ENCODE assay signal across 8 cellular contexts in genomic region chr11:64224891-64225607, GRCh38. TPM values are rescaled to one million over a fixed set of nuclear protein-coding genes. Genes with fewer than 3 reads are reported as not detected.
A peak's percentile ranks its signal among the peaks of the same experiment; 100 is the strongest.
DNase-seq lines count a peak whose midpoint lies in the region; ATAC-seq and TF ChIP-seq lines count a peak whose summit lies in the region.

No MANE protein-coding gene starts in this region.

- H3K27ac Mint-ChIP-seq in activated T-helper 2 cell treated with anti-CD3 and anti-CD28 coated beads, Interferon-gamma antibody, Interleukin-2, Interleukin-4, amounts not matched to agents 10 μg/mL and 5 μg/mL and 100 μg/mL, durations not matched to agents 14 hours and 24 hours and 36 hours: peak overlapping the region; percentile 43

- H3K36me3 Mint-ChIP-seq in activated T-helper 2 cell treated with anti-CD3 and anti-CD28 coated beads, Interferon-gamma antibody, Interleukin-2, Interleukin-4, amounts not matched to agents 10 μg/mL and 5 μg/mL and 100 μg/mL, durations not matched to agents 14 hours and 24 hours and 36 hours (ENCODE audit: low read depth): peaks cover 20% of the 10 kb centered on the region

- no peaks in the 10 kb centered on the region for H3K9me2 ChIP-seq in SK-N-SH

- CTCF ChIA-PET in SK-N-SH (lab: Yijun Ruan, JAX): interaction anchor here (0.8 to 5.2 kb wide), 6 partner anchors 14 to 79 kb away, joined by 3 to 36 read pairs (median 4); partner anchors contain the start of genes FERMT3 and PLCB3

- no peak overlapping the region for H2AFZ ChIP-seq in SK-N-SH (ENCODE audit: low read depth)

- no peaks in the 10 kb centered on the region for H4K20me1 ChIP-seq in SK-N-SH (ENCODE audit: insufficient read depth)

- no peaks in the 10 kb centered on the region for H3K27me3 ChIP-seq in SK-N-SH (ENCODE audit: insufficient read depth)

- peaks cover 6% of the 10 kb centered on the region for H3F3A ChIP-seq in SK-N-SH (replicated peaks; ENCODE audit: insufficient read depth)

- no peaks in the 10 kb centered on the region for H3K9me3 Mint-ChIP-seq in activated T-helper 2 cell treated with anti-CD3 and anti-CD28 coated beads, Interferon-gamma antibody, Interleukin-2, Interleukin-4, amounts not matched to agents 10 μg/mL and 5 μg/mL and 100 μg/mL, durations not matched to agents 14 hours and 24 hours and 36 hours

- peaks cover 9 to 34% of the 10 kb centered on the region in 2 experiments; a peak in 2 of 4 replicates for H3K4me1 ChIP-seq in SK-N-SH (ENCODE audit: control insufficient read depth in 1 of 2, insufficient read depth in 2 of 2, low read depth in 1 of 2, low read length in 1 of 2)

- peak overlapping the region; percentile 98 for H3K4me2 ChIP-seq in SK-N-SH

- intact Hi-C loops in activated T-helper 2 cell treated with anti-CD3 and anti-CD28 coated beads, Interferon-gamma antibody, Interleukin-2, Interleukin-4, amounts not matched to agents 10 μg/mL and 5 μg/mL and 100 μg/mL, durations not matched to agents 14 hours and 24 hours and 36 hours (cut with micrococcal nuclease): loop anchor here (5.0 kb wide), 1 partner anchor 38 kb away; the partner anchor contains the start of gene STIP1

- H3K36me3 ChIP-seq in SK-N-SH (replicated peaks in 1 of 2; ENCODE audit: control insufficient read depth in 1 of 2, insufficient read depth in 2 of 2, low read length in 1 of 2): peaks cover 0 to 14% of the 10 kb centered on the region in 2 experiments

- no peaks in the 10 kb centered on the region for H3K27me3 Mint-ChIP-seq in activated T-helper 2 cell treated with anti-CD3 and anti-CD28 coated beads, Interferon-gamma antibody, Interleukin-2, Interleukin-4, amounts not matched to agents 10 μg/mL and 5 μg/mL and 100 μg/mL, durations not matched to agents 14 hours and 24 hours and 36 hours (ENCODE audit: low read depth)

- no peak for TF ChIP-seq CTCF in SK-N-SH (IDR thresholded peaks at IDR 0.05)

- peak overlapping the region; percentile 47 to 88; a peak in 3 of 4 replicates for H3K27ac ChIP-seq in SK-N-SH (ENCODE audit: low read depth in 2 of 2, low read length in 1 of 2)
- peak overlapping the region; percentile 93 for H3K27ac ChIP-seq in temporal lobe (ENCODE audit: low read depth, low read length)

- DNase-seq in SK-N-SH: peak; percentile 33
- DNase-seq in activated T-helper 2 cell treated with anti-CD3 and anti-CD28 coated beads, Interferon-gamma antibody, Interleukin-2, Interleukin-4, amounts not matched to agents 10 μg/mL and 5 μg/mL and 100 μg/mL, durations not matched to agents 14 hours and 24 hours and 36 hours (ENCODE audit: low spot score): no peak
- peak; percentile 26 for DNase-seq in iPS-NIHi11 (ENCODE audit: low spot score)
- DNase-seq in NCI-H2196 treated with DMSO at 0.1 percent for 48 hours (lab: John Stamatoyannopoulos, UW; ENCODE audit: unreplicated experiment): no peak
- no peak for DNase-seq in cortex of kidney (lab: John Stamatoyannopoulos, UW)

- no peaks in the 10 kb centered on the region for H3K9me3 ChIP-seq in SK-N-SH

- 60% methylated on average over 15 of the region's 22 CpGs for WGBS in SK-N-SH (ENCODE audit: low lambda C conversion rate)

- H3K4me3 ChIP-seq in SK-N-SH (ENCODE audit: low read depth in 2 of 2, low read length in 1 of 2): peak overlapping the region; percentile 88 to 97

- no peak; the same call in 2 of the 3 replicates for ATAC-seq in SK-N-SH treated with all-trans-retinoic acid at 6 μM for 48 hours
- no peak for ATAC-seq in GM18873 (IDR thresholded peaks at IDR 0.05; ENCODE audit: low FRiP score, unreplicated experiment)

- no peak for TF ChIP-seq RAD21 in SK-N-SH (IDR thresholded peaks at IDR 0.05; ENCODE audit: low read length)

- H3K9ac ChIP-seq in SK-N-SH: peak overlapping the region; percentile 75

- peaks cover 42% of the 10 kb centered on the region for H3K79me2 ChIP-seq in SK-N-SH (ENCODE audit: insufficient read depth)

- TF ChIP-seq EP300 in SK-N-SH (IDR thresholded peaks at IDR 0.05; ENCODE audit: borderline replicate concordance in 1 of 2, low read depth in 1 of 2, low read length in 1 of 2): no peak

- POLR2A ChIA-PET in SK-N-SH (lab: Yijun Ruan, JAX): interaction anchor here (0.7 to 1.0 kb wide), 4 partner anchors 16 to 22 kb away, joined by 3 read pairs; partner anchors contain the start of gene FKBP2

- H3K4me1 Mint-ChIP-seq in activated T-helper 2 cell treated with anti-CD3 and anti-CD28 coated beads, Interferon-gamma antibody, Interleukin-2, Interleukin-4, amounts not matched to agents 10 μg/mL and 5 μg/mL and 100 μg/mL, durations not matched to agents 14 hours and 24 hours and 36 hours (ENCODE audit: low read depth): peaks cover 19% of the 10 kb centered on the region

- H3K4me3 Mint-ChIP-seq in activated T-helper 2 cell treated with anti-CD3 and anti-CD28 coated beads, Interferon-gamma antibody, Interleukin-2, Interleukin-4, amounts not matched to agents 10 μg/mL and 5 μg/mL and 100 μg/mL, durations not matched to agents 14 hours and 24 hours and 36 hours (ENCODE audit: low read depth): peak overlapping the region; percentile 84

TF ChIP-seq in SK-N-SH, 30 proteins besides CTCF, POLR2A, EP300 and RAD21 (continues in another document):
- TF ChIP-seq USF2 (IDR thresholded peaks at IDR 0.05; ENCODE audit: borderline replicate concordance, low read depth, low read length): no peak
- no peak for TF ChIP-seq NFIC (IDR thresholded peaks at IDR 0.05; ENCODE audit: borderline replicate concordance)
- no peak for TF ChIP-seq CHD2 (IDR thresholded peaks at IDR 0.05; ENCODE audit: low read length, partially characterized antibody)
- TF ChIP-seq MXI1 (IDR thresholded peaks at IDR 0.05; ENCODE audit: low read depth, low read length): no peak
- no peak for TF ChIP-seq TEAD4 (IDR thresholded peaks at IDR 0.05; ENCODE audit: borderline replicate concordance, insufficient read depth)
- TF ChIP-seq RFX5 (IDR thresholded peaks at IDR 0.05; ENCODE audit: low read length): no peak

TF ChIP-seq in SK-N-SH treated with all-trans-retinoic acid at 6 μM for 48 hours, 23 proteins besides CTCF, POLR2A, EP300 and RAD21:
- TF ChIP-seq CSRNP3 (CRISPR knock-in tag; IDR thresholded peaks at IDR 0.05): no peak

RNA-seq across cellular contexts. Expression of gene TRPT1, which starts 0.9 kb away (rescaled TPM):
- 61.5 and 62.4 TPM in 2 replicates for polyA plus RNA-seq in SK-N-SH (2012; rRNA removed)
- 31.0 and 39.9 TPM in 2 replicates for polyA plus RNA-seq in SK-N-SH (2012; cell fraction: cytosol; rRNA removed)
- 222 and 331 TPM in 2 replicates for polyA plus RNA-seq in SK-N-SH (2012; cell fraction: nucleus; rRNA removed)
- 33.7 and 35.5 TPM in 2 replicates for total RNA-seq in activated T-helper 2 cell treated with anti-CD3 and anti-CD28 coated beads, Interferon-gamma antibody, Interleukin-2, Interleukin-4, amounts not matched to agents 10 μg/mL and 5 μg/mL and 100 μg/mL, durations not matched to agents 14 hours and 24 hours and 36 hours
- total RNA-seq in temporal lobe: 5.4 TPM

RNA-seq across cellular contexts. Expression of gene NUDT22, which starts 1.0 kb away (rescaled TPM):
- polyA plus RNA-seq in SK-N-SH (2012; rRNA removed): 72.7 and 74.0 TPM in 2 replicates
- polyA plus RNA-seq in SK-N-SH (2012; cell fraction: cytosol; rRNA removed): 31.3 and 42.6 TPM in 2 replicates
- polyA plus RNA-seq in SK-N-SH (2012; cell fraction: nucleus; rRNA removed): 150 and 256 TPM in 2 replicates
- total RNA-seq in activated T-helper 2 cell treated with anti-CD3 and anti-CD28 coated beads, Interferon-gamma antibody, Interleukin-2, Interleukin-4, amounts not matched to agents 10 μg/mL and 5 μg/mL and 100 μg/mL, durations not matched to agents 14 hours and 24 hours and 36 hours: 72.8 and 77.0 TPM in 2 replicates
- total RNA-seq in temporal lobe: 10.6 TPM

RNA-seq across cellular contexts. Expression of gene DNAJC4, which starts 5.3 kb away (rescaled TPM):
- 46.9 and 52.1 TPM in 2 replicates for polyA plus RNA-seq in SK-N-SH (2012; rRNA removed)
- polyA plus RNA-seq in SK-N-SH (2012; cell fraction: cytosol; rRNA removed): 18.5 and 31.6 TPM in 2 replicates
- 68.2 and 78.5 TPM in 2 replicates for polyA plus RNA-seq in SK-N-SH (2012; cell fraction: nucleus; rRNA removed)
- 24.5 and 25.8 TPM in 2 replicates for total RNA-seq in activated T-helper 2 cell treated with anti-CD3 and anti-CD28 coated beads, Interferon-gamma antibody, Interleukin-2, Interleukin-4, amounts not matched to agents 10 μg/mL and 5 μg/mL and 100 μg/mL, durations not matched to agents 14 hours and 24 hours and 36 hours
- 6.6 TPM for total RNA-seq in temporal lobe

RNA-seq across cellular contexts. Expression of gene VEGFB, which starts 9.3 kb away (rescaled TPM):
- 16.3 and 29.9 TPM in 2 replicates for polyA plus RNA-seq in SK-N-SH (2012; rRNA removed)
- polyA plus RNA-seq in SK-N-SH (2012; cell fraction: cytosol; rRNA removed): 31.2 and 40.8 TPM in 2 replicates
- 39.6 and 40.1 TPM in 2 replicates for polyA plus RNA-seq in SK-N-SH (2012; cell fraction: nucleus; rRNA removed)
- 67.4 and 82.0 TPM in 2 replicates for total RNA-seq in activated T-helper 2 cell treated with anti-CD3 and anti-CD28 coated beads, Interferon-gamma antibody, Interleukin-2, Interleukin-4, amounts not matched to agents 10 μg/mL and 5 μg/mL and 100 μg/mL, durations not matched to agents 14 hours and 24 hours and 36 hours
- 24.1 TPM for total RNA-seq in temporal lobe

RNA-seq across cellular contexts. Expression of gene FKBP2, which starts 15.8 kb away (rescaled TPM):
- polyA plus RNA-seq in SK-N-SH (2012; rRNA removed): 84.8 and 127 TPM in 2 replicates
- 87.0 and 100 TPM in 2 replicates for polyA plus RNA-seq in SK-N-SH (2012; cell fraction: cytosol; rRNA removed)
- polyA plus RNA-seq in SK-N-SH (2012; cell fraction: nucleus; rRNA removed): 96.5 and 148 TPM in 2 replicates
- 36.6 and 37.1 TPM in 2 replicates for total RNA-seq in activated T-helper 2 cell treated with anti-CD3 and anti-CD28 coated beads, Interferon-gamma antibody, Interleukin-2, Interleukin-4, amounts not matched to agents 10 μg/mL and 5 μg/mL and 100 μg/mL, durations not matched to agents 14 hours and 24 hours and 36 hours
- 16.2 TPM for total RNA-seq in temporal lobe

Comparison
In these comparisons a context has a peak if more than half of its experiments do, and no peak if none do; other contexts are left out.
1. DNase-seq: peak in SK-N-SH (single experiment) and iPS-NIHi11 (single experiment); none in activated T-helper 2 cell treated with anti-CD3 and anti-CD28 coated beads, Interferon-gamma antibody, Interleukin-2, Interleukin-4, amounts not matched to agents 10 μg/mL and 5 μg/mL and 100 μg/mL, durations not matched to agents 14 hours and 24 hours and 36 hours (single experiment), NCI-H2196 treated with DMSO at 0.1 percent for 48 hours (single experiment) and cortex of kidney (single experiment).